Comparison of ENCODE assay signal across 2 cellular contexts in genomic region chr1:161080391-161081150, GRCh38.
TF ChIP-seq lines count a peak whose summit lies in the region.

No MANE protein-coding gene starts in this region.

TF ChIP-seq in A549, 52 proteins besides CTCF, POLR2A, EP300 and RAD21:
- TF ChIP-seq POLR2AphosphoS2 (conservative IDR thresholded peaks at IDR 0.05; ENCODE audit: low read length): no peak
- no peak for TF ChIP-seq CHD2 (IDR thresholded peaks at IDR 0.05; ENCODE audit: low read length, partially characterized antibody)
- TF ChIP-seq PHF8 (IDR thresholded peaks at IDR 0.05; ENCODE audit: borderline replicate concordance, low read depth): no peak
- TF ChIP-seq CBX8 (IDR thresholded peaks at IDR 0.05): no peak
- TF ChIP-seq NPAS2 (CRISPR knock-in tag; IDR thresholded peaks at IDR 0.05; ENCODE audit: borderline replicate concordance): no peak
- no peak for TF ChIP-seq REST (IDR thresholded peaks at IDR 0.05)
- no peak for TF ChIP-seq NFE2L2 (conservative IDR thresholded peaks at IDR 0.05; ENCODE audit: low read length)
- no peak for TF ChIP-seq MAFK (IDR thresholded peaks at IDR 0.05; ENCODE audit: partially characterized antibody)
- TF ChIP-seq EHMT2 (IDR thresholded peaks at IDR 0.05; ENCODE audit: low read depth): no peak
- no peak for TF ChIP-seq EHF (CRISPR knock-in tag; IDR thresholded peaks at IDR 0.05)
- no peak for TF ChIP-seq ZNF302 (CRISPR knock-in tag; IDR thresholded peaks at IDR 0.05)
- TF ChIP-seq HOXB13 (CRISPR knock-in tag; IDR thresholded peaks at IDR 0.05; ENCODE audit: low read depth): no peak
- no peak for TF ChIP-seq MAZ (IDR thresholded peaks at IDR 0.05; ENCODE audit: borderline replicate concordance, low read depth, low read length)
- no peak for TF ChIP-seq JUNB (IDR thresholded peaks at IDR 0.05)

TF ChIP-seq in IMR-90, 13 proteins besides CTCF, POLR2A, EP300 and RAD21:
- TF ChIP-seq ELK1 (IDR thresholded peaks at IDR 0.05; ENCODE audit: borderline replicate concordance, low read depth, low read length) (no peak), CEBPB (IDR thresholded peaks at IDR 0.05; ENCODE audit: low read depth, low read length) (peak; percentile 60)
TF ChIP-seq in IMR-90: peak in this region for 1.
